ENCODE assay signal across 1 cellular context in genomic region chr19:10005632-10006334, GRCh38.
TF ChIP-seq lines count a peak whose summit lies in the region.

No MANE protein-coding gene starts in this region.

TF ChIP-seq in GM12878, 131 proteins besides CTCF, POLR2A, EP300 and RAD21:
- TF ChIP-seq, protein P1, sequence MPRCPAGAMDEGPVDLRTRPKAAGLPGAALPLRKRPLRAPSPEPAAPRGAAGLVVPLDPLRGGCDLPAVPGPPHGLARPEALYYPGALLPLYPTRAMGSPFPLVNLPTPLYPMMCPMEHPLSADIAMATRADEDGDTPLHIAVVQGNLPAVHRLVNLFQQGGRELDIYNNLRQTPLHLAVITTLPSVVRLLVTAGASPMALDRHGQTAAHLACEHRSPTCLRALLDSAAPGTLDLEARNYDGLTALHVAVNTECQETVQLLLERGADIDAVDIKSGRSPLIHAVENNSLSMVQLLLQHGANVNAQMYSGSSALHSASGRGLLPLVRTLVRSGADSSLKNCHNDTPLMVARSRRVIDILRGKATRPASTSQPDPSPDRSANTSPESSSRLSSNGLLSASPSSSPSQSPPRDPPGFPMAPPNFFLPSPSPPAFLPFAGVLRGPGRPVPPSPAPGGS (IDR thresholded peaks at IDR 0.05; ENCODE audit: borderline replicate concordance, insufficient read depth, low read depth, low read length, poor library complexity, severe bottlenecking) = no peak
- TF ChIP-seq MEF2B (IDR thresholded peaks at IDR 0.05; ENCODE audit: partially characterized antibody, poor library complexity, severe bottlenecking) (peak; percentile 36), CHD2 (IDR thresholded peaks at IDR 0.05; ENCODE audit: borderline replicate concordance, low read depth, low read length) (no peak), RELB (IDR thresholded peaks at IDR 0.05; ENCODE audit: low read depth) (no peak)
- TF ChIP-seq, protein P2, sequence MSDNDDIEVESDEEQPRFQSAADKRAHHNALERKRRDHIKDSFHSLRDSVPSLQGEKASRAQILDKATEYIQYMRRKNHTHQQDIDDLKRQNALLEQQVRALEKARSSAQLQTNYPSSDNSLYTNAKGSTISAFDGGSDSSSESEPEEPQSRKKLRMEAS (IDR thresholded peaks at IDR 0.05; ENCODE audit: low read depth, low read length) = no peak
